In genomic region chr3:112171144-112171543, GRCh38 we compare ENCODE assay signal across 10 cellular contexts. TPM values are rescaled to one million over a fixed set of nuclear protein-coding genes. Genes with fewer than 3 reads are reported as not detected.
"Had no signal": no experiment of that assay in that cellular context is flagged by ENCODE, and none has a peak within 500 bp of the region (broad histone marks: within the 10 kb centered on the region; RNA-seq: fewer than 3 reads in every experiment).

No MANE protein-coding gene starts in this region.

- ATAC-seq: GM23338, K562 had no signal

- H2AFZ ChIP-seq: GM23338 had no signal

- H3K4me3 Mint-ChIP-seq: GM23338, H9 had no signal

- H3K4me3 ChIP-seq: GM23338, K562 had no signal

- H3K4me2 ChIP-seq: GM23338 had no signal

- DNase-seq: H9, HCEC 1CT, IMR-90, KG1 had no signal

- H3K27ac Mint-ChIP-seq: GM23338, H9 had no signal

- FAIRE-seq: H1, H54, HTR-8/SVneo, K562 had no signal

RNA-seq across cellular contexts. Expression of gene GCSAM, which starts 38.1 kb away (rescaled TPM):
- total RNA-seq: GM23338, H1, H9, HT-29, IMR-90, K562 had no signal
- polyA plus RNA-seq: H1, IMR-90 had no signal
